In genomic region chr9:136558373-136558772, GRCh38 we compare ENCODE assay signal across 10 cellular contexts. TPM values are rescaled to one million over a fixed set of nuclear protein-coding genes. Genes with fewer than 3 reads are reported as not detected.
DNase-seq lines count a peak whose midpoint lies in the region; ATAC-seq, FAIRE-seq and TF ChIP-seq lines count a peak whose summit lies in the region.
"Had no signal": no experiment of that assay in that cellular context is flagged by ENCODE, and none has a peak within 500 bp of the region (broad histone marks: within the 10 kb centered on the region; RNA-seq: fewer than 3 reads in every experiment).

No MANE protein-coding gene starts in this region.

- H3K4me1 ChIP-seq in RWPE2 (ENCODE audit: insufficient read depth, poor library complexity, severe bottlenecking), result peaks cover 9% of the 10 kb centered on the region
- peaks cover 0 to 14% of the 10 kb centered on the region in 2 donors for H3K4me1 ChIP-seq in kidney (ENCODE audit: control insufficient read depth in 1 of 2, insufficient read depth in 1 of 2, low read depth in 1 of 2, low read length in 2 of 2)

- no peak overlapping the region for H3K4me3 Mint-ChIP-seq in stimulated activated memory B cell treated with anti-CD40 and anti-IgM and Interleukin-4, amounts not matched to agents 10 μg/mL and 1 μg/mL and 100 μg/mL, for 72 hours

- no peaks in the 10 kb centered on the region for H3K36me3 ChIP-seq in RWPE2 (ENCODE audit: low read depth)
- H3K36me3 ChIP-seq in kidney (ENCODE audit: control insufficient read depth in 1 of 2, insufficient read depth in 2 of 2, low read length in 2 of 2), result no peaks in the 10 kb centered on the region
- H3K36me3 ChIP-seq: Peyer's patch, thoracic aorta had no signal

- H3K27me3 Mint-ChIP-seq in stimulated activated memory B cell treated with anti-CD40 and anti-IgM and Interleukin-4, amounts not matched to agents 10 μg/mL and 1 μg/mL and 100 μg/mL, for 72 hours, result peaks cover 4% of the 10 kb centered on the region

- peaks cover 17% of the 10 kb centered on the region for H3K4me1 Mint-ChIP-seq in stimulated activated memory B cell treated with anti-CD40 and anti-IgM and Interleukin-4, amounts not matched to agents 10 μg/mL and 1 μg/mL and 100 μg/mL, for 72 hours

- FAIRE-seq in kidney (lab: Jason Lieb, UNC), result no peak

- DNase-seq in KG1 (lab: John Stamatoyannopoulos, UW), result peak; percentile 11
- no peak for DNase-seq in RWPE2 (ENCODE audit: low spot score)
- peak; percentile 21 for DNase-seq in kidney
- DNase-seq in coronary artery (ENCODE audit: low spot score), result no peak
- DNase-seq in NCI-H1417 treated with DMSO at 0.1 percent for 48 hours (lab: John Stamatoyannopoulos, UW), result no peak
- no peak for DNase-seq in effector CD4-positive, alpha-beta T cell
- DNase-seq: Peyer's patch had no signal

- no peak overlapping the region for H3K9ac ChIP-seq in kidney (ENCODE audit: low read length in 2 of 2)

- H3K27me3 ChIP-seq in RWPE2 (ENCODE audit: insufficient read depth, poor library complexity, severe bottlenecking), result no peaks in the 10 kb centered on the region
- H3K27me3 ChIP-seq: Peyer's patch had no signal

- ATAC-seq in RWPE2 (ENCODE audit: low read depth), result peak; percentile 48
- ATAC-seq in stimulated activated memory B cell treated with anti-CD40 and anti-IgM and Interleukin-4, amounts not matched to agents 10 μg/mL and 1 μg/mL and 100 μg/mL, for 72 hours, result peak; percentile 31
- no peak for ATAC-seq in GM18861 (IDR thresholded peaks at IDR 0.05; ENCODE audit: unreplicated experiment)

- H3K27ac ChIP-seq in RWPE2 (ENCODE audit: poor library complexity, severe bottlenecking), result no peak overlapping the region
- H3K27ac ChIP-seq in kidney (ENCODE audit: low read depth in 2 of 2, low read length in 2 of 2), result no peak overlapping the region
- H3K27ac ChIP-seq in coronary artery, result peak overlapping the region in 1 of 2 donors; percentile 86
- H3K27ac ChIP-seq: Peyer's patch had no signal

- intact Hi-C loops in kidney (cut with DNase I), result no loop called here

- H3K4me3 ChIP-seq in RWPE2 (ENCODE audit: severe bottlenecking), result no peak overlapping the region
- no peak overlapping the region for H3K4me3 ChIP-seq in kidney (ENCODE audit: low read length in 2 of 2)
- no peak overlapping the region for H3K4me3 ChIP-seq in coronary artery
- H3K4me3 ChIP-seq: Peyer's patch, thoracic aorta had no signal

- H3K27ac Mint-ChIP-seq in stimulated activated memory B cell treated with anti-CD40 and anti-IgM and Interleukin-4, amounts not matched to agents 10 μg/mL and 1 μg/mL and 100 μg/mL, for 72 hours, result no peak overlapping the region

- H3K9me3 ChIP-seq in RWPE2 (ENCODE audit: severe bottlenecking), result peaks cover 13% of the 10 kb centered on the region
- no peaks in the 10 kb centered on the region for H3K9me3 ChIP-seq in kidney (ENCODE audit: control insufficient read depth in 1 of 2, low read length in 2 of 2)
- H3K9me3 ChIP-seq: thoracic aorta had no signal

- TF ChIP-seq CTCF in RWPE2 (IDR thresholded peaks at IDR 0.05; ENCODE audit: poor library complexity, severe bottlenecking) (no peak), kidney (IDR thresholded peaks at IDR 0.05; ENCODE audit: borderline replicate concordance, extremely low read depth, insufficient read depth) (no peak), coronary artery (IDR thresholded peaks at IDR 0.05) (no peak)

- H3K36me3 Mint-ChIP-seq in stimulated activated memory B cell treated with anti-CD40 and anti-IgM and Interleukin-4, amounts not matched to agents 10 μg/mL and 1 μg/mL and 100 μg/mL, for 72 hours, result peaks cover 7% of the 10 kb centered on the region

- H3K9me3 Mint-ChIP-seq in stimulated activated memory B cell treated with anti-CD40 and anti-IgM and Interleukin-4, amounts not matched to agents 10 μg/mL and 1 μg/mL and 100 μg/mL, for 72 hours, result peaks cover 13% of the 10 kb centered on the region

RNA-seq across cellular contexts. Expression of gene NOTCH1, which starts 12.5 kb away (rescaled TPM):
- 77.2 TPM for total RNA-seq in kidney
- polyA plus RNA-seq in kidney (ENCODE audit: insufficient read depth, low read depth, low replicate concordance), result 6.5 TPM

Comparison
In these comparisons a context has a peak if more than half of its experiments do, and no peak if none do; other contexts are left out.
1. DNase-seq: peak in KG1 (single experiment) and kidney (single experiment); none in RWPE2 (single experiment), coronary artery (single experiment), NCI-H1417 treated with DMSO at 0.1 percent for 48 hours (single experiment) and effector CD4-positive, alpha-beta T cell (single experiment).